12 cellular contexts compared by ENCODE assay signal in the genomic region with DNA sequence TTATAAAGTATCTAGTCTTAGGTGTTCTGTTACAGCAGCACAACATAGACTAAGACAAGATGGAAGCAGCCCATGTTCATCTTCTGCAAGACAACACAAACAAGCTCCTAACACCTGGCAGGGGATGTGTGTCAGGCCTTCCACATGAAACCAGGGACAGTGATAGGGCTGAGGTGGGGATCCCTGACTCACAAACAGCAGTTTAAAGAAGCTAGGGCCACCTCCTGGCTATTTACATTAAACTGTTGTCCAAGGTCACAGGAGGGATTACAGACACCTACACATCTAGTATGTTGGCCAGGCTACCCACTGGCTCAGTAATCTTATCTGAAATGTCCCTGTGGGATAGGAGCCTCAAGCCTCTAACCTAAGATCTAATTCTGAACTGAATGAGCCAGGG.
"Had no signal": no experiment of that assay in that cellular context is flagged by ENCODE, and none has a peak within 500 bp of the region (broad histone marks: within the 10 kb centered on the region; RNA-seq: fewer than 3 reads in every experiment).

No MANE protein-coding gene starts in this region.

- ATAC-seq: esophagus mucosa; heart left ventricle; mucosa of descending colon; naive thymus-derived CD8-positive, alpha-beta T cell had no signal

- H3K4me3 ChIP-seq: coronary artery, heart left ventricle, mucosa of descending colon, right atrium auricular region had no signal

- H3K4me1 ChIP-seq: heart left ventricle, right atrium auricular region had no signal

- H3K4me1 Mint-ChIP-seq: naive thymus-derived CD8-positive, alpha-beta T cell; neural crest cell had no signal

- H3K4me3 Mint-ChIP-seq: naive thymus-derived CD8-positive, alpha-beta T cell; neural crest cell had no signal

- H3K9me3 ChIP-seq: mucosa of descending colon had no signal

- DNase-seq: effector CD4-positive, alpha-beta T cell; heart left ventricle; hippocampal formation; mucosa of descending colon; naive thymus-derived CD8-positive, alpha-beta T cell; small intestine; stimulated activated naive CD4-positive, alpha-beta T cell treated with Interleukin-2 at 50 U/mL for 16 hours; trophoblast cell had no signal

- H3K27me3 ChIP-seq: right atrium auricular region had no signal

- H3K27ac Mint-ChIP-seq: naive thymus-derived CD8-positive, alpha-beta T cell had no signal

- H3K36me3 ChIP-seq: heart left ventricle, right atrium auricular region had no signal

- H3K27ac ChIP-seq: coronary artery, heart left ventricle, right atrium auricular region had no signal
